ENCODE assay signal across 8 cellular contexts in the genomic region with DNA sequence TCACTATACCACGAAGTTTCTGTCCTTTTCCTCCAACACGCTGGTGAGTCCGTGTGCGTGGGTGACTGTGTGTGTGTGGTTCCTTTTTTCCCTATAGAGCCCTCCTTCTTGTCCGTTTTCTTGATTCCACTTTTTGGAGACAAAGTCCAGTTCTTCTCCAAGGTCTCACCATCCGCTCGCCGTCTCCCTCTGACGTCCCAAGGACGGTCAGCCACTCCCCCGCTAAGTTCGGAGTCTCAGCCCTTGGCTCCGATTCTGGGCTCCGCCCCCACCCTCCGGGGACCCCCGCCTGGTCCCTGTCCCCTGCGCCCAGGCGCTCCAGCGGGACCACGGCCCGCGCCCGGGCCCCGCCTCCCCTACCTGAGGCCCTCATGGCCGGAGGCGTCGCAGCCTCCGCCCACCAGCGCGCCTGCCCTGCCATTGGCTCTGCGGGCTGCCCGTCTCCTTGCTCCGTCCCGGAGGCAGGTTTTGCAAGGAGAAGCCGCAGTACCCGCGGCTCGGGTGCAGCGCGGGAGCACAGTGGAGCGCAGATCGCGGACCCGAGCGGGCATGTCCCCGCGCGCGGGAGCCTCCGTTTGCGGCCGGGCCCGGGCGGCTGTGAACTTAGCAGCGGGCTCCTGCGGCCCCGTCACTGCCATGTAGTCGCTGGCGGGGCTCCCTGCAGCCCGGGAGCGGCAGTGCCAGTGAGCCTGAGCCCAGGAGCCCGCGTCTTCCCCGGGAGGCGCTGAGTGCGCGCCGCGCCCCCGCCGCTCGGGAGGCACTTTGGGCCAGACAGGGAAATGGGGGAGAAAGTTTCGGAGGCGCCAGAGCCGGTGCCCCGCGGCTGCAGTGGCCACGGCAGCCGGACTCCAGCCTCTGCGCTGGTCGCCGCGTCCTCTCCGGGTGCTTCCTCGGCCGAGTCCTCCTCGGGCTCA. TPM values are rescaled to one million over a fixed set of nuclear protein-coding genes. Genes with fewer than 3 reads are reported as not detected.
A peak's percentile ranks its signal among the peaks of the same experiment; 100 is the strongest.
DNase-seq lines count a peak whose midpoint lies in the region; ATAC-seq and TF ChIP-seq lines count a peak whose summit lies in the region.

Gene MAST4, plus strand, starts transcription at position 517 of the 914 bp plus-strand sequence. Its CDS starts 263 bp downstream, at position 780.

- TF ChIP-seq CTCF in GM10248 (IDR thresholded peaks at IDR 0.05; ENCODE audit: control extremely low read depth, extremely low read depth, low read depth, missing control alignments) (no peak), right atrium auricular region (IDR thresholded peaks at IDR 0.05) (no peak)

- CTCF ChIA-PET in GM10248 (lab: Yijun Ruan, JAX) = interaction anchor here (0.7 kb wide), 1 partner anchor 11 kb away, joined by 3 read pairs; no protein-coding TSS in a partner anchor

- H3K4me3 ChIP-seq in right atrium auricular region = peak within 1 kb of the TSS; percentile 69 to 70
- H3K4me3 ChIP-seq in aorta (ENCODE audit: low read length in 2 of 2) = peak within 1 kb of the TSS; percentile 35 to 42

- ATAC-seq in HG02610 (IDR thresholded peaks at IDR 0.05; ENCODE audit: unreplicated experiment) = peak; percentile 98
- peak; percentile 95 for ATAC-seq in aorta (ENCODE audit: low FRiP score)

- intact Hi-C loops in posterior cingulate gyrus (cut with DNase I) (no loop called here), aorta (cut with DNase I) (no loop called here)

- H3K36me3 ChIP-seq in right atrium auricular region (no peaks in the 10 kb centered on the region), aorta (ENCODE audit: control insufficient read depth in 1 of 2, insufficient read depth in 2 of 2, low read length in 1 of 2) (no peaks in the 10 kb centered on the region)

- H3K27me3 ChIP-seq in right atrium auricular region (no peaks in the 10 kb centered on the region), aorta (ENCODE audit: control insufficient read depth in 1 of 2, insufficient read depth in 2 of 2, low read length in 1 of 2) (no peaks in the 10 kb centered on the region)

- H3K27ac ChIP-seq in right atrium auricular region (peak within 1 kb of the TSS; percentile 83 to 85), aorta (ENCODE audit: low read depth in 1 of 2, low read length in 2 of 2) (no peak within 1 kb of the TSS)

- POLR2A ChIA-PET in GM10248 (lab: Yijun Ruan, JAX) = no interaction called here

- DNase-seq in GM10248 (ENCODE audit: extremely low spot score) = peak; percentile 90
- DNase-seq in NAMALWA (ENCODE audit: low spot score) = peak; percentile 70
- peak; percentile 44 for DNase-seq in SKM-1 (lab: John Stamatoyannopoulos, UW; ENCODE audit: unreplicated experiment)
- peak in 54 of 56 donors; percentile 12 to 85 (median 60) for DNase-seq in amygdala (lab: John Stamatoyannopoulos, UW)
- peak; percentile 82 for DNase-seq in right atrium auricular region (ENCODE audit: low spot score)
- DNase-seq in posterior cingulate gyrus = peak; percentile 68 to 98 (median 88)
- DNase-seq in aorta = peak; percentile 90 to 95

- WGBS in aorta, 2 donors = 1% methylated on average over 83 to 87 of the region's 87 CpGs

- H3K4me1 ChIP-seq in right atrium auricular region (peaks cover 0 to 29% of the 10 kb centered on the region in 2 donors), aorta (ENCODE audit: control insufficient read depth in 1 of 2, insufficient read depth in 2 of 2, low read length in 2 of 2) (no peaks in the 10 kb centered on the region)

- H3K9me3 ChIP-seq in right atrium auricular region (no peaks in the 10 kb centered on the region), aorta (ENCODE audit: control insufficient read depth, low read length) (no peaks in the 10 kb centered on the region)

RNA-seq across cellular contexts. Expression of gene MAST4, which starts in this region (rescaled TPM):
- total RNA-seq in right atrium auricular region (10 to 100 TPM; 50.4 to 60.6 TPM), aorta (10 to 100 TPM; 40.8 to 66.5 TPM)
- polyA plus RNA-seq in aorta = 1 to 10 TPM; 2.4 to 9.0 TPM

Comparison
In these comparisons a context has a peak if more than half of its experiments do, and no peak if none do; other contexts are left out.
1. H3K27ac ChIP-seq: peak in right atrium auricular region (2 of 2); none in aorta (0 of 2).
2. Peak in every context shown above with its lines, with median percentiles within 50 percentile points of each other: DNase-seq.